In genomic region chr7:73839743-73840714, GRCh38 we compare ENCODE assay signal across 23 cellular contexts. TPM values are rescaled to one million over a fixed set of nuclear protein-coding genes. Genes with fewer than 3 reads are reported as not detected.
DNase-seq lines count a peak whose midpoint lies in the region; ATAC-seq and TF ChIP-seq lines count a peak whose summit lies in the region.
"Had no signal": no experiment of that assay in that cellular context is flagged by ENCODE, and none has a peak within 500 bp of the region (broad histone marks: within the 10 kb centered on the region; RNA-seq: fewer than 3 reads in every experiment).

No MANE protein-coding gene starts in this region.

- H4K20me1 ChIP-seq in SK-N-SH (ENCODE audit: insufficient read depth), result no peaks in the 10 kb centered on the region

- peak overlapping the region; percentile 5 for H3K18ac ChIP-seq in trophoblast cell (ENCODE audit: low read length)

- no peak overlapping the region for H3K4me3 Mint-ChIP-seq in endodermal cell
- H3K4me3 Mint-ChIP-seq: activated CD4-positive, alpha-beta T cell treated with anti-CD3 and anti-CD28 coated beads, Interleukin-2, amount 10 ng/mL, durations not matched to agents 24 days and 14 days; activated T-cell treated with anti-CD3 and anti-CD28 coated beads, Interleukin-2, amount 50 U/mL, for 4 hours had no signal

- CTCF ChIA-PET in SK-N-SH (lab: Yijun Ruan, JAX), result interaction anchor here (1.0 to 11.5 kb wide), 7 partner anchors 11 to 367 kb away, joined by 3 to 80 read pairs (median 4); no protein-coding TSS in a partner anchor

- no peak for TF ChIP-seq RAD21 in SK-N-SH (IDR thresholded peaks at IDR 0.05; ENCODE audit: low read length)

- H3K4me3 ChIP-seq in SK-N-SH (ENCODE audit: low read depth in 2 of 2, low read length in 1 of 2) (no peak overlapping the region), endodermal cell (ENCODE audit: low read length) (no peak overlapping the region), trophoblast cell (ENCODE audit: low read depth, low read length) (no peak overlapping the region), lower leg skin (ENCODE audit: low read depth, poor library complexity, severe bottlenecking) (no peak overlapping the region)
- H3K4me3 ChIP-seq: colonic mucosa, hepatocyte, left ventricle myocardium inferior had no signal

- H2AK5ac ChIP-seq in trophoblast cell (ENCODE audit: low read length), result peak overlapping the region; percentile 73

- no peak overlapping the region for H4K8ac ChIP-seq in trophoblast cell (ENCODE audit: low read depth, low read length)

- intact Hi-C loops in lower leg skin (cut with DNase I; ENCODE audit: low total_unique reads), result loop anchor here (5.0 kb wide), 1 partner anchor 103 kb away; the partner anchor contains the start of gene ABHD11

- H3K36me3 Mint-ChIP-seq in endodermal cell (ENCODE audit: low read depth), result peaks cover 5% of the 10 kb centered on the region
- H3K36me3 Mint-ChIP-seq: stimulated activated effector memory CD8-positive, alpha-beta T cell treated with anti-CD3 and anti-CD28 coated beads, Interleukin-12 subunit alpha, Interleukin-12 subunit beta, amount 100 ng/mL, for 72 hours had no signal

- no peak overlapping the region for H3K27ac Mint-ChIP-seq in endodermal cell
- H3K27ac Mint-ChIP-seq: activated CD4-positive, alpha-beta T cell treated with anti-CD3 and anti-CD28 coated beads, Interleukin-2, amount 10 ng/mL, durations not matched to agents 24 days and 14 days; stimulated activated effector memory CD8-positive, alpha-beta T cell treated with anti-CD3 and anti-CD28 coated beads, Interleukin-12 subunit alpha, Interleukin-12 subunit beta, amount 100 ng/mL, for 72 hours had no signal

- H3K4ac ChIP-seq in trophoblast cell (ENCODE audit: low read depth, low read length), result no peak overlapping the region

- no peak for TF ChIP-seq EP300 in SK-N-SH (IDR thresholded peaks at IDR 0.05; ENCODE audit: borderline replicate concordance in 1 of 2, low read depth in 1 of 2, low read length in 1 of 2)

- H3K79me1 ChIP-seq in trophoblast cell (ENCODE audit: low read length), result peaks cover 10% of the 10 kb centered on the region

- no peaks in the 10 kb centered on the region for H3K36me3 ChIP-seq in SK-N-SH (replicated peaks in 1 of 2; ENCODE audit: control insufficient read depth in 1 of 2, insufficient read depth in 2 of 2, low read length in 1 of 2)
- H3K36me3 ChIP-seq in endodermal cell (ENCODE audit: control insufficient read depth, insufficient read depth, low read length), result no peaks in the 10 kb centered on the region
- no peaks in the 10 kb centered on the region for H3K36me3 ChIP-seq in trophoblast cell (ENCODE audit: control insufficient read depth in 1 of 2, insufficient read depth in 2 of 2, low read length in 2 of 2)
- H3K36me3 ChIP-seq: colonic mucosa, left ventricle myocardium inferior had no signal

- no peak overlapping the region for H3K23ac ChIP-seq in trophoblast cell (ENCODE audit: low read length)

- TF ChIP-seq CTCF in SK-N-SH (IDR thresholded peaks at IDR 0.05) (peak; percentile 23; the same call in 1 of the 2 replicates), endodermal cell (conservative IDR thresholded peaks at IDR 0.05) (peak; percentile 74), lower leg skin (IDR thresholded peaks at IDR 0.05) (no peak)

- peaks cover 4% of the 10 kb centered on the region for H3K9me3 Mint-ChIP-seq in endodermal cell
- H3K9me3 Mint-ChIP-seq: activated CD4-positive, alpha-beta T cell treated with anti-CD3 and anti-CD28 coated beads, Interleukin-2, amount 10 ng/mL, durations not matched to agents 24 days and 14 days; activated T-cell treated with anti-CD3 and anti-CD28 coated beads, Interleukin-2, amount 50 U/mL, for 4 hours; stimulated activated effector memory CD8-positive, alpha-beta T cell treated with anti-CD3 and anti-CD28 coated beads, Interleukin-12 subunit alpha, Interleukin-12 subunit beta, amount 100 ng/mL, for 72 hours had no signal

- POLR2A ChIA-PET in SK-N-SH (lab: Yijun Ruan, JAX), result interaction anchor here (1.0 to 3.0 kb wide), 3 partner anchors 11 to 101 kb away, joined by 3 to 10 read pairs (median 5); partner anchors contain the start of gene ABHD11

- no peak overlapping the region for H3K14ac ChIP-seq in trophoblast cell (ENCODE audit: low read length)

- no peak for ATAC-seq in SK-N-SH treated with all-trans-retinoic acid at 6 μM for 48 hours
- ATAC-seq: activated T-cell treated with anti-CD3 and anti-CD28 coated beads, Interleukin-2, amount 50 U/mL, for 4 hours; esophagus mucosa; stimulated activated effector memory CD8-positive, alpha-beta T cell treated with anti-CD3 and anti-CD28 coated beads, Interleukin-12 subunit alpha, Interleukin-12 subunit beta, amount 100 ng/mL, for 72 hours had no signal

- H4K91ac ChIP-seq in trophoblast cell (ENCODE audit: low read depth, low read length), result no peak overlapping the region

- no peaks in the 10 kb centered on the region for H3K27me3 Mint-ChIP-seq in endodermal cell (ENCODE audit: insufficient read depth)

- H3K9me2 ChIP-seq in SK-N-SH, result no peaks in the 10 kb centered on the region

- no peak overlapping the region for H4K12ac ChIP-seq in trophoblast cell (ENCODE audit: low read depth, low read length)

- H2BK120ac ChIP-seq in trophoblast cell (ENCODE audit: insufficient read depth, low read length, poor library complexity), result no peak overlapping the region

- H2AFZ ChIP-seq in SK-N-SH (ENCODE audit: low read depth) (no peak overlapping the region), trophoblast cell (ENCODE audit: insufficient read depth, low read length, poor library complexity) (no peak overlapping the region)
- H2AFZ ChIP-seq: hepatocyte had no signal

- no peaks in the 10 kb centered on the region for H3K27me3 ChIP-seq in SK-N-SH (ENCODE audit: insufficient read depth)
- no peaks in the 10 kb centered on the region for H3K27me3 ChIP-seq in endodermal cell (ENCODE audit: control insufficient read depth, insufficient read depth, low read length, poor library complexity, severe bottlenecking)
- no peaks in the 10 kb centered on the region for H3K27me3 ChIP-seq in trophoblast cell (ENCODE audit: insufficient read depth, low read length)
- H3K27me3 ChIP-seq: colonic mucosa, hepatocyte had no signal

- peaks cover 10% of the 10 kb centered on the region for H3K4me1 Mint-ChIP-seq in endodermal cell

- no peak for TF ChIP-seq POLR2A in lower leg skin (IDR thresholded peaks at IDR 0.05)

- H3K4me2 ChIP-seq in SK-N-SH (no peak overlapping the region), trophoblast cell (ENCODE audit: low read length) (no peak overlapping the region)
- H3K4me2 ChIP-seq: hepatocyte had no signal

- H3K9ac ChIP-seq in SK-N-SH (no peak overlapping the region), endodermal cell (ENCODE audit: extremely low read depth, low read length, poor library complexity, severe bottlenecking) (no peak overlapping the region), trophoblast cell (ENCODE audit: low read length) (no peak overlapping the region)

- H3F3A ChIP-seq in SK-N-SH (replicated peaks; ENCODE audit: insufficient read depth), result peaks cover 11% of the 10 kb centered on the region

- H3K27ac ChIP-seq in SK-N-SH (ENCODE audit: low read depth in 2 of 2, low read length in 1 of 2), result no peak overlapping the region
- H3K27ac ChIP-seq in endodermal cell (ENCODE audit: low read depth, low read length), result no peak overlapping the region
- H3K27ac ChIP-seq in trophoblast cell (ENCODE audit: low read depth, low read length), result no peak overlapping the region
- H3K27ac ChIP-seq: colonic mucosa, hepatocyte, left ventricle myocardium inferior had no signal

- H2BK5ac ChIP-seq in trophoblast cell (ENCODE audit: low read depth, low read length, poor library complexity), result no peak overlapping the region

- H2BK12ac ChIP-seq in trophoblast cell (ENCODE audit: low read length), result peak overlapping the region; percentile 56

- H3K79me2 ChIP-seq in SK-N-SH (ENCODE audit: insufficient read depth) (peaks cover 4% of the 10 kb centered on the region; the same call in 1 of the 2 replicates), trophoblast cell (ENCODE audit: control insufficient read depth, insufficient read depth, low read length, poor library complexity) (peaks cover 3% of the 10 kb centered on the region)

- peak; percentile 72 for DNase-seq in SK-N-SH
- peak; percentile 3 to 11 for DNase-seq in Kasumi-1 (lab: John Stamatoyannopoulos, UW)
- DNase-seq in endodermal cell, result peak; percentile 73
- no peak for DNase-seq in trophoblast cell
- DNase-seq in activated CD8-positive, alpha-beta memory T cell treated with anti-CD3 and anti-CD28 coated beads for 24 hours, result no peak
- no peak for DNase-seq in lower leg skin (ENCODE audit: low spot score in 2 of 2)
- no peak for DNase-seq in stimulated activated CD4-positive, alpha-beta T cell treated with anti-CD3 and anti-CD28 coated beads, Interleukin-15, amount 100 ng/mL, for 24 hours
- DNase-seq: activated CD4-positive, alpha-beta T cell treated with anti-CD3 and anti-CD28 coated beads, Interleukin-2, amount 10 ng/mL, durations not matched to agents 24 days and 14 days; activated T-cell treated with anti-CD3 and anti-CD28 coated beads, Interleukin-2, amount 50 U/mL, for 4 hours; Calu3; colonic mucosa; left ventricle myocardium inferior; NCI-H2029 treated with DMSO at 0.1 percent for 48 hours; NCI-H748 treated with DMSO at 0.1 percent for 48 hours; stimulated activated CD4-positive, alpha-beta T cell treated with anti-CD3 and anti-CD28 coated beads, Interleukin-4, amount 100 ng/mL, for 4 hours; T-helper 9 cell had no signal

- H3K4me1 ChIP-seq in SK-N-SH (ENCODE audit: control insufficient read depth in 1 of 2, insufficient read depth in 2 of 2, low read depth in 1 of 2, low read length in 1 of 2) (peaks cover 0 to 8% of the 10 kb centered on the region in 2 experiments; a peak in 1 of 4 replicates), endodermal cell (ENCODE audit: control insufficient read depth, insufficient read depth, low read length) (no peaks in the 10 kb centered on the region), trophoblast cell (ENCODE audit: control insufficient read depth in 1 of 2, insufficient read depth in 2 of 2, low read length in 2 of 2) (peaks cover 29 to 31% of the 10 kb centered on the region in 2 experiments)
- H3K4me1 ChIP-seq: colonic mucosa had no signal

- WGBS in SK-N-SH (ENCODE audit: low lambda C conversion rate), result 96% methylated on average over 12 of the region's 22 CpGs
- 93 to 94% methylated on average over 7 to 22 of the region's 22 CpGs for WGBS in endodermal cell (ENCODE audit: insufficient coverage in 1 of 2, insufficient read length in 1 of 2), 2 experiments
- no CpG with 5 or more reads among the region's 22 CpGs for WGBS in trophoblast cell (ENCODE audit: extremely low coverage, insufficient coverage, insufficient read length)
- WGBS in lower leg skin, 2 donors, result 92 to 94% methylated on average over 22 of the region's 22 CpGs

- no peaks in the 10 kb centered on the region for H3K9me3 ChIP-seq in SK-N-SH
- no peaks in the 10 kb centered on the region for H3K9me3 ChIP-seq in endodermal cell (ENCODE audit: control insufficient read depth, low read length)
- no peaks in the 10 kb centered on the region for H3K9me3 ChIP-seq in trophoblast cell (ENCODE audit: insufficient read depth, low read depth, low read length)
- H3K9me3 ChIP-seq: colonic mucosa, left ventricle myocardium inferior had no signal

RNA-seq across cellular contexts. Expression of gene METTL27, which starts 2.3 kb away (rescaled TPM):
- polyA plus RNA-seq in SK-N-SH (2012; rRNA removed), result 2.9 and 3.1 TPM in 2 replicates
- 0.81 and 1.4 TPM in 2 replicates for polyA plus RNA-seq in SK-N-SH (2012; cell fraction: cytosol; rRNA removed)
- 7.3 and 10.0 TPM in 2 replicates for polyA plus RNA-seq in SK-N-SH (2012; cell fraction: nucleus; rRNA removed)
- 10 to 100 TPM; 20.9 to 22.2 TPM for total RNA-seq in endodermal cell
- 4.3 TPM for polyA plus RNA-seq in endodermal cell (2013, experiment 1 of 2)
- polyA plus RNA-seq in endodermal cell (2013, experiment 2 of 2), result 4.2 TPM
- 1.3 and 1.5 TPM in 2 replicates for polyA plus RNA-seq in trophoblast cell (2013)
- 1 to 10 TPM; 2.0 to 7.4 (median 4.3) TPM for total RNA-seq in lower leg skin

RNA-seq across cellular contexts. Expression of gene CLDN4, which starts 9.2 kb away (rescaled TPM):
- 4.6 and 5.9 TPM in 2 replicates for polyA plus RNA-seq in SK-N-SH (2012; rRNA removed)
- 1.9 and 3.1 TPM in 2 replicates for polyA plus RNA-seq in SK-N-SH (2012; cell fraction: cytosol; rRNA removed)
- polyA plus RNA-seq in SK-N-SH (2012; cell fraction: nucleus; rRNA removed), result 6.3 and 6.7 TPM in 2 replicates
- total RNA-seq in endodermal cell, result 1 to 10 TPM; 5.6 to 9.7 TPM
- polyA plus RNA-seq in endodermal cell (2013, experiment 1 of 2), result 2.2 TPM
- polyA plus RNA-seq in endodermal cell (2013, experiment 2 of 2), result 1.8 TPM
- 166 and 180 TPM in 2 replicates for polyA plus RNA-seq in trophoblast cell (2013)
- 100 to 1,000 TPM; 208 to 533 (median 298) TPM for total RNA-seq in lower leg skin
- total RNA-seq: activated CD4-positive, alpha-beta T cell treated with anti-CD3 and anti-CD28 coated beads, Interleukin-2, amount 10 ng/mL, durations not matched to agents 24 days and 14 days had no signal

RNA-seq across cellular contexts. Expression of gene TMEM270, which starts 20.9 kb away (rescaled TPM):
- 0.71 and 0.96 TPM in 2 replicates for polyA plus RNA-seq in SK-N-SH (2012; rRNA removed)
- 0.32 and 0.63 TPM in 2 replicates for polyA plus RNA-seq in SK-N-SH (2012; cell fraction: cytosol; rRNA removed)
- 0.17 and 0.54 TPM in 2 replicates for polyA plus RNA-seq in SK-N-SH (2012; cell fraction: nucleus; rRNA removed)
- total RNA-seq in endodermal cell (not detected), lower leg skin (not detected)
- polyA plus RNA-seq in endodermal cell (2013, experiment 1 of 2), result not detected
- not detected for polyA plus RNA-seq in endodermal cell (2013, experiment 2 of 2)
- polyA plus RNA-seq in trophoblast cell (2013), result not detected in 2 replicates
- total RNA-seq: activated CD4-positive, alpha-beta T cell treated with anti-CD3 and anti-CD28 coated beads, Interleukin-2, amount 10 ng/mL, durations not matched to agents 24 days and 14 days; activated T-cell treated with anti-CD3 and anti-CD28 coated beads, Interleukin-2, amount 50 U/mL, for 4 hours; colonic mucosa; esophagus mucosa; left ventricle myocardium inferior; sciatic nerve; ureter had no signal
- polyA plus RNA-seq: neural cell had no signal

Comparison
In these comparisons a context has a peak if more than half of its experiments do, and no peak if none do; other contexts are left out.
1. DNase-seq: peak in SK-N-SH (single experiment), Kasumi-1 (2 of 2) and endodermal cell (single experiment); none in trophoblast cell (0 of 2), activated CD8-positive, alpha-beta memory T cell treated with anti-CD3 and anti-CD28 coated beads for 24 hours (single experiment), lower leg skin (0 of 2) and stimulated activated CD4-positive, alpha-beta T cell treated with anti-CD3 and anti-CD28 coated beads, Interleukin-15, amount 100 ng/mL, for 24 hours (single experiment).
2. CTCF ChIP-seq: peak in SK-N-SH (single experiment) and endodermal cell (single experiment); none in lower leg skin (0 of 3).
3. RNA of gene CLDN4, which starts 9.2 kb away (total RNA-seq): 208 to 533 TPM in lower leg skin; 5.6 to 9.7 TPM in endodermal cell; every median in the first group is over 10 times any median in the second.